Comparison of ENCODE assay signal across 28 cellular contexts in genomic region chr15:35858707-35859106, GRCh38.
A peak's percentile ranks its signal among the peaks of the same experiment; 100 is the strongest.
DNase-seq lines count a peak whose midpoint lies in the region; ATAC-seq and TF ChIP-seq lines count a peak whose summit lies in the region.
"Had no signal": no experiment of that assay in that cellular context is flagged by ENCODE, and none has a peak within 500 bp of the region (broad histone marks: within the 10 kb centered on the region; RNA-seq: fewer than 3 reads in every experiment).

No MANE protein-coding gene starts in this region.

- H3K79me2 ChIP-seq in ACC112 (ENCODE audit: control insufficient read depth, insufficient read depth, low read length, unreplicated experiment) (no peaks in the 10 kb centered on the region), PC-9 (ENCODE audit: low read depth) (no peaks in the 10 kb centered on the region)

- POLR2A ChIA-PET in PC-9 (lab: Charles Lee; ENCODE audit: unreplicated experiment) = no interaction called here

- H4K20me1 ChIP-seq in PC-9 (ENCODE audit: insufficient read depth) = no peaks in the 10 kb centered on the region

- peak in 3 of 61 donors; percentile 20 to 58 (median 38) for DNase-seq in caudate nucleus (lab: John Stamatoyannopoulos, UW)
- DNase-seq in kidney tubule cell (ENCODE audit: low spot score) = peak; percentile 26
- no peak for DNase-seq in effector memory CD4-positive, alpha-beta T cell
- DNase-seq in PC-9 = no peak
- DNase-seq: 8988T; activated CD4-positive, alpha-beta T cell treated with anti-CD3 and anti-CD28 coated beads for 4 hours; activated T-cell treated with anti-CD3 and anti-CD28 coated beads for 4 hours; amniotic stem cell; DMS79; endodermal cell; esophagus squamous epithelium; NCI-H1417 treated with DMSO at 0.1 percent for 48 hours; NCI-H2081; NCI-H226; NCI-H69; nephron progenitor cell; ovary; retina; SIG-M5; stimulated activated naive B cell treated with anti-CD40 and anti-IgM and Interleukin-4, amounts not matched to agents 10 μg/mL and 1 μg/mL and 100 μg/mL, for 72 hours; substantia nigra; T-helper 9 cell had no signal

- TF ChIP-seq CTCF in PC-9 (conservative IDR thresholded peaks at IDR 0.05) = no peak

- H3K36me3 ChIP-seq in ACC112 (ENCODE audit: insufficient read depth, low read length) = no peaks in the 10 kb centered on the region
- H3K36me3 ChIP-seq in HUES48 (ENCODE audit: control insufficient read depth, insufficient read depth, low read length) = no peaks in the 10 kb centered on the region
- H3K36me3 ChIP-seq in effector memory CD4-positive, alpha-beta T cell (ENCODE audit: control insufficient read depth, insufficient read depth, low read length) = no peaks in the 10 kb centered on the region
- no peaks in the 10 kb centered on the region for H3K36me3 ChIP-seq in PC-9 (ENCODE audit: low read depth)
- H3K36me3 ChIP-seq: esophagus squamous epithelium, ovary had no signal

- H3K9ac ChIP-seq in HUES48 (ENCODE audit: low read depth, low read length) = no peak overlapping the region

- H3K4me2 ChIP-seq in PC-9 = no peak overlapping the region

- H3K27me3 ChIP-seq in ACC112 (ENCODE audit: insufficient read depth, low read length) (no peaks in the 10 kb centered on the region), HUES48 (ENCODE audit: control insufficient read depth, insufficient read depth, low read length) (no peaks in the 10 kb centered on the region), PC-9 (ENCODE audit: insufficient read depth, low read depth) (no peaks in the 10 kb centered on the region)
- no peaks in the 10 kb centered on the region for H3K27me3 ChIP-seq in effector memory CD4-positive, alpha-beta T cell (replicated peaks; ENCODE audit: control insufficient read depth, insufficient read depth, low read length, poor library complexity, severe bottlenecking)
- H3K27me3 ChIP-seq: esophagus squamous epithelium, ovary had no signal

- ATAC-seq in GM21825 (IDR thresholded peaks at IDR 0.05; ENCODE audit: unreplicated experiment) (no peak), GM19397 (IDR thresholded peaks at IDR 0.05; ENCODE audit: unreplicated experiment) (no peak)
- ATAC-seq: stimulated activated naive B cell treated with anti-CD40 and anti-IgM and Interleukin-4, amounts not matched to agents 10 μg/mL and 1 μg/mL and 100 μg/mL, for 72 hours had no signal

- H3K9me3 ChIP-seq in HUES48 (ENCODE audit: control insufficient read depth, insufficient read depth, low read length) (no peaks in the 10 kb centered on the region), PC-9 (ENCODE audit: insufficient read depth, low read depth) (no peaks in the 10 kb centered on the region)
- H3K9me3 ChIP-seq in effector memory CD4-positive, alpha-beta T cell (ENCODE audit: control insufficient read depth, low read length) = no peaks in the 10 kb centered on the region
- H3K9me3 ChIP-seq: esophagus squamous epithelium, ovary had no signal

- BruUV-seq in PC-9 (replicated peaks; lab: Mats Ljungman, UMichigan) = no TSS peak

- H2AFZ ChIP-seq in ACC112 (ENCODE audit: low read length, unreplicated experiment) (peak overlapping the region; percentile 32), PC-9 (no peak overlapping the region)

- H3F3A ChIP-seq in PC-9 (ENCODE audit: insufficient read depth, low read depth) = no peaks in the 10 kb centered on the region

- H3K4me1 ChIP-seq in ACC112 (ENCODE audit: control insufficient read depth, insufficient read depth, low read length, unreplicated experiment) (peaks cover under 1% of the 10 kb centered on the region), HUES48 (ENCODE audit: control insufficient read depth, insufficient read depth, low read length) (peaks cover 18% of the 10 kb centered on the region), PC-9 (replicated peaks; ENCODE audit: insufficient read depth) (no peaks in the 10 kb centered on the region)
- H3K4me1 ChIP-seq in effector memory CD4-positive, alpha-beta T cell (ENCODE audit: control insufficient read depth, insufficient read depth, low read length, poor library complexity, severe bottlenecking) = no peaks in the 10 kb centered on the region
- H3K4me1 ChIP-seq: esophagus squamous epithelium had no signal

- H3K9me2 ChIP-seq in PC-9 (ENCODE audit: insufficient read depth) = no peaks in the 10 kb centered on the region

- intact Hi-C loops in PC-9 (cut with micrococcal nuclease; ENCODE audit: unreplicated experiment) = no loop called here

- CTCF ChIA-PET in PC-9 (lab: Charles Lee) = no interaction called here

- H3K27ac ChIP-seq in ACC112 (ENCODE audit: low read depth, low read length) (no peak overlapping the region), HUES48 (ENCODE audit: low read depth, low read length) (peak overlapping the region; percentile 73), caudate nucleus (ENCODE audit: low read depth, low read length) (peak overlapping the region; percentile 24), PC-9 (no peak overlapping the region)
- H3K27ac ChIP-seq in effector memory CD4-positive, alpha-beta T cell (ENCODE audit: insufficient read depth, low read length, poor library complexity, severe bottlenecking) = no peak overlapping the region
- H3K27ac ChIP-seq: esophagus squamous epithelium, ovary, skin epidermis, VCaP had no signal

- no peak overlapping the region for H3K4me3 ChIP-seq in ACC112 (ENCODE audit: low read depth, low read length)
- H3K4me3 ChIP-seq in HUES48 (ENCODE audit: low read depth, low read length) = peak overlapping the region; percentile 11; the same call in 1 of the 2 replicates
- no peak overlapping the region for H3K4me3 ChIP-seq in effector memory CD4-positive, alpha-beta T cell (ENCODE audit: insufficient read depth, low read depth, low read length, poor library complexity, severe bottlenecking)
- H3K4me3 ChIP-seq in PC-9 = no peak overlapping the region
- H3K4me3 ChIP-seq: esophagus squamous epithelium, ovary, skin epidermis had no signal

Comparison
In these comparisons a context has a peak if more than half of its experiments do, and no peak if none do; other contexts are left out.
1. H3K27ac ChIP-seq: peak in HUES48 (single experiment) and caudate nucleus (single experiment); none in ACC112 (single experiment), effector memory CD4-positive, alpha-beta T cell (single experiment) and PC-9 (single experiment).